9 cellular contexts compared by ENCODE assay signal in genomic region chr9:16726718-16727451, GRCh38.
DNase-seq lines count a peak whose midpoint lies in the region; ATAC-seq and TF ChIP-seq lines count a peak whose summit lies in the region.
"Had no signal": no experiment of that assay in that cellular context is flagged by ENCODE, and none has a peak within 500 bp of the region (broad histone marks: within the 10 kb centered on the region; RNA-seq: fewer than 3 reads in every experiment).

No MANE protein-coding gene starts in this region.

- H3K27me3 Mint-ChIP-seq in T-helper 2 cell treated with Interferon-gamma antibody and Interleukin-4, amounts not matched to agents 5 μg/mL and 100 μg/mL, for 36 hours (ENCODE audit: low read depth) = peaks cover 24% of the 10 kb centered on the region

- POLR2A ChIA-PET in GM10248 (lab: Yijun Ruan, JAX) = no interaction called here

- no peak overlapping the region for H3K27ac Mint-ChIP-seq in T-helper 2 cell treated with Interferon-gamma antibody and Interleukin-4, amounts not matched to agents 5 μg/mL and 100 μg/mL, for 36 hours
- H3K27ac Mint-ChIP-seq: memory B cell had no signal

- no peak for ATAC-seq in HG02852 (IDR thresholded peaks at IDR 0.05; ENCODE audit: unreplicated experiment)

- DNase-seq in AG20443 (ENCODE audit: low spot score) = peak; percentile 86
- DNase-seq in HL-60 (ENCODE audit: low read depth in 1 of 2, low spot score in 1 of 2) = peak; percentile 1 to 44
- DNase-seq in T-helper 2 cell treated with Interferon-gamma antibody and Interleukin-4, amounts not matched to agents 5 μg/mL and 100 μg/mL, for 36 hours (ENCODE audit: low spot score) = peak; percentile 3
- peak; percentile 96 for DNase-seq in fibroblast of pulmonary artery (ENCODE audit: low read depth)
- DNase-seq in NCI-H2196 treated with DMSO at 0.1 percent for 48 hours (lab: John Stamatoyannopoulos, UW; ENCODE audit: unreplicated experiment) = no peak
- DNase-seq in GM10248 (ENCODE audit: extremely low spot score) = no peak

- peaks cover 0 to 31% of the 10 kb centered on the region in 2 donors for H3K4me1 ChIP-seq in muscle layer of duodenum (ENCODE audit: control insufficient read depth in 1 of 2, insufficient read depth in 2 of 2, low read length in 2 of 2)

- no peaks in the 10 kb centered on the region for H3K27me3 ChIP-seq in HL-60 (ENCODE audit: insufficient read depth, poor library complexity, severe bottlenecking)
- H3K27me3 ChIP-seq in muscle layer of duodenum (ENCODE audit: low read depth, low read length) = no peaks in the 10 kb centered on the region

- H3K9me3 Mint-ChIP-seq in T-helper 2 cell treated with Interferon-gamma antibody and Interleukin-4, amounts not matched to agents 5 μg/mL and 100 μg/mL, for 36 hours = no peaks in the 10 kb centered on the region
- H3K9me3 Mint-ChIP-seq: memory B cell had no signal

- no peaks in the 10 kb centered on the region for H3K9me3 ChIP-seq in muscle layer of duodenum (ENCODE audit: control insufficient read depth in 1 of 2, low read length in 2 of 2)

- TF ChIP-seq CTCF in HL-60 (IDR thresholded peaks at IDR 0.05; ENCODE audit: insufficient read depth, low read length) (no peak), fibroblast of pulmonary artery (IDR thresholded peaks at IDR 0.05; ENCODE audit: low read length, missing control alignments) (no peak), GM10248 (IDR thresholded peaks at IDR 0.05; ENCODE audit: control extremely low read depth, extremely low read depth, low read depth, missing control alignments) (no peak)

- no peaks in the 10 kb centered on the region for H3K36me3 Mint-ChIP-seq in T-helper 2 cell treated with Interferon-gamma antibody and Interleukin-4, amounts not matched to agents 5 μg/mL and 100 μg/mL, for 36 hours (ENCODE audit: low read depth)
- H3K36me3 Mint-ChIP-seq: memory B cell had no signal

- H3K4me1 Mint-ChIP-seq in T-helper 2 cell treated with Interferon-gamma antibody and Interleukin-4, amounts not matched to agents 5 μg/mL and 100 μg/mL, for 36 hours (ENCODE audit: low read depth) = no peaks in the 10 kb centered on the region
- H3K4me1 Mint-ChIP-seq: memory B cell had no signal

- CTCF ChIA-PET in GM10248 (lab: Yijun Ruan, JAX) = no interaction called here

- H3K27ac ChIP-seq in HL-60 (replicated peaks) = no peak overlapping the region
- H3K27ac ChIP-seq in muscle layer of duodenum (ENCODE audit: low read length) = peak overlapping the region; percentile 91

- H3K4me3 ChIP-seq in HL-60 (replicated peaks; ENCODE audit: insufficient read depth, low read length) (peak overlapping the region; percentile 28), fibroblast of pulmonary artery (replicated peaks; ENCODE audit: low read depth, low read length) (peak overlapping the region; percentile 76), muscle layer of duodenum (ENCODE audit: low read depth in 1 of 2, low read length in 2 of 2) (peak overlapping the region; percentile 62 to 72)

- no peak overlapping the region for H3K4me3 Mint-ChIP-seq in T-helper 2 cell treated with Interferon-gamma antibody and Interleukin-4, amounts not matched to agents 5 μg/mL and 100 μg/mL, for 36 hours
- H3K4me3 Mint-ChIP-seq: memory B cell had no signal

- H3K36me3 ChIP-seq in muscle layer of duodenum (ENCODE audit: control insufficient read depth in 1 of 2, insufficient read depth in 2 of 2, low read length in 2 of 2) = peaks cover 0 to 7% of the 10 kb centered on the region in 2 donors

Comparison
In these comparisons a context has a peak if more than half of its experiments do, and no peak if none do; other contexts are left out.
1. DNase-seq: peak in AG20443 (single experiment), HL-60 (2 of 2), T-helper 2 cell treated with Interferon-gamma antibody and Interleukin-4, amounts not matched to agents 5 μg/mL and 100 μg/mL, for 36 hours (single experiment) and fibroblast of pulmonary artery (single experiment); none in NCI-H2196 treated with DMSO at 0.1 percent for 48 hours (single experiment) and GM10248 (single experiment).
2. Peak in every context shown above with its lines, with median percentiles within 50 percentile points of each other: H3K4me3 ChIP-seq.